In the genomic region with DNA sequence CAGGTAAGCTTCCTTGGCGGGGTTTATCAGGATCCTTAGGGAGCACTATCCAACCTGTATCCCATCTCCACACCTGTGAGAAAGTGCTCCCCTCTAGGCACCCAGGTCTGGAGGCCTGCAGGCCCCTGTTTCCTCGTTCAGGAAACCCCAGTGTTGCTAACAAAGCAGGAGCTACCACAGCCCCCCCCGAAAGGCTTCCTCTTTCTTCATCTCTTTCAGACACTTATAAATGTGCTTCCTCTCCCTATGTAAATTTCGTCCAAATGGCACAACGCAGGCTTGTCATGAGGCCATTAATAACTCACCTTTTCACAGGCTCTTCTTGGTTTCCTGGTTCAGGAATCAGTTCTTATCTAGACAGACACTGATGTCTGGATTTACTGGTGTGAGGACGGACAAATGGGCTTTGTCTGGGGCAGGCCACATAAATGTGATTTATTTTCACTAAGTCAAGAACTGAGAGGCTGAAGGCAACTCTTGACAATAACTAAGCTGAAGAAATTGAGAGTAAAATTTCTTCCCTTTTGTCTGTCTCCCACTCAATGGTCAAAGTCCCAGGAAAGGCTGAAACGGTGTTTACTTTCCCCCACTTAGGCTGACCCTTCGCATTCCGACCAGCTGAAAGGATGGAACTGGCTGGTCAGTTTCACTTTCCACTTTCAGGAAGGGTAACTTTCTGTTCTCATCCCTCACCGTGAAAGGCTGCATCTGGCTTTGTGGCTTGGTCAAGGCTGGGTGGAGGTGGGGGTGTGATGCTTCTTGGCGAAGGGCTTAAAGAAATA, we compare ENCODE assay signal across 9 cellular contexts. TPM values are rescaled to one million over a fixed set of nuclear protein-coding genes. Genes with fewer than 3 reads are reported as not detected.
DNase-seq lines count a peak whose midpoint lies in the region; ATAC-seq and TF ChIP-seq lines count a peak whose summit lies in the region.
"Had no signal": no experiment of that assay in that cellular context is flagged by ENCODE, and none has a peak within 500 bp of the region (broad histone marks: within the 10 kb centered on the region; RNA-seq: fewer than 3 reads in every experiment).

No MANE protein-coding gene starts in this region.

- H3K9me3 ChIP-seq in right atrium auricular region (no peaks in the 10 kb centered on the region), aorta (ENCODE audit: control insufficient read depth, low read length) (no peaks in the 10 kb centered on the region)

- H3K4me1 ChIP-seq in right atrium auricular region, result peaks cover 0 to 5% of the 10 kb centered on the region in 2 donors
- H3K4me1 ChIP-seq in aorta (ENCODE audit: control insufficient read depth in 1 of 2, insufficient read depth in 2 of 2, low read length in 2 of 2), result peaks cover 0 to 2% of the 10 kb centered on the region in 2 donors

- no peaks in the 10 kb centered on the region for H3K9me3 Mint-ChIP-seq in memory B cell

- H3K36me3 Mint-ChIP-seq in memory B cell, result peaks cover 18% of the 10 kb centered on the region

- peaks cover 66% of the 10 kb centered on the region for H3K4me1 Mint-ChIP-seq in memory B cell

- TF ChIP-seq CTCF in right atrium auricular region (IDR thresholded peaks at IDR 0.05) (no peak), astrocyte of the spinal cord (IDR thresholded peaks at IDR 0.05; ENCODE audit: low read depth, low read length) (no peak)

- H3K36me3 ChIP-seq in right atrium auricular region, result no peaks in the 10 kb centered on the region
- H3K36me3 ChIP-seq in aorta (ENCODE audit: control insufficient read depth in 1 of 2, insufficient read depth in 2 of 2, low read length in 1 of 2), result no peaks in the 10 kb centered on the region

- intact Hi-C loops in Right ventricle myocardium inferior (cut with DNase I), result no loop called here
- intact Hi-C loops in aorta (cut with DNase I), result no loop called here

- H3K27me3 Mint-ChIP-seq in memory B cell, result no peaks in the 10 kb centered on the region

- ATAC-seq in Right ventricle myocardium inferior (peak; percentile 73), memory B cell (ENCODE audit: low read depth) (peak; percentile 91), aorta (ENCODE audit: low FRiP score) (peak; percentile 48)

- H3K27me3 ChIP-seq in right atrium auricular region, result no peaks in the 10 kb centered on the region
- no peaks in the 10 kb centered on the region for H3K27me3 ChIP-seq in aorta (ENCODE audit: control insufficient read depth in 1 of 2, insufficient read depth in 2 of 2, low read length in 1 of 2)

- H3K4me3 Mint-ChIP-seq in memory B cell, result peak overlapping the region; percentile 85

- 33 to 38% methylated on average over 11 of the region's 11 CpGs for WGBS in aorta, 2 donors

- H3K4me3 ChIP-seq in right atrium auricular region (peak overlapping the region in 1 of 2 donors; percentile 8), astrocyte of the spinal cord (ENCODE audit: low read depth, low read length) (no peak overlapping the region), aorta (ENCODE audit: low read length in 2 of 2) (no peak overlapping the region)

- DNase-seq in Right ventricle myocardium inferior (ENCODE audit: missing footprints), result peak; percentile 77
- DNase-seq in right atrium auricular region (ENCODE audit: low spot score), result no peak
- DNase-seq in HT1080 (ENCODE audit: low read depth), result peak; percentile 17
- peak; percentile 79 for DNase-seq in astrocyte of the spinal cord (ENCODE audit: low read depth, low spot score)
- peak; percentile 55 to 67 for DNase-seq in memory B cell (ENCODE audit: low spot score in 2 of 2)
- peak in 1 of 2 donors; percentile 73 for DNase-seq in aorta
- DNase-seq in stimulated activated CD4-positive, alpha-beta T cell treated with anti-CD3 and anti-CD28 coated beads, Interleukin-2, amount 100 ng/mL, for 24 hours, result no peak
- no peak for DNase-seq in G401 (ENCODE audit: low spot score)

- H3K27ac ChIP-seq in right atrium auricular region (peak overlapping the region in 1 of 2 donors; percentile 29), aorta (ENCODE audit: low read depth in 1 of 2, low read length in 2 of 2) (no peak overlapping the region)
- H3K27ac ChIP-seq: C4-2B had no signal

- in situ Hi-C loops in astrocyte of the spinal cord (cut with HindIII; ENCODE audit: low sequenced_read_pairs), result no loop called here
- in situ Hi-C loops in G401 (cut with HindIII; ENCODE audit: low sequenced_read_pairs), result no loop called here

- H3K27ac Mint-ChIP-seq in memory B cell, result peak overlapping the region; percentile 97

RNA-seq across cellular contexts. Expression of a gene that starts 46.8 kb away (rescaled TPM):
- total RNA-seq in Right ventricle myocardium inferior (7.6 TPM), right atrium auricular region (10 to 100 TPM in 1 of 2 donors, 1 to 10 TPM in 1; 3.1 to 11.2 TPM), aorta (10 to 100 TPM; 10.1 to 23.4 TPM)
- total RNA-seq in HT1080 (2014; rRNA removed; shearing (Covaris generic)), result 3.0 TPM in 2 replicates
- 1.7 and 1.9 TPM in 2 replicates for polyA plus RNA-seq in HT1080 (2015; cell fraction: cytosol; rRNA removed)
- polyA plus RNA-seq in HT1080 (2015; cell fraction: nucleus; rRNA removed), result 1.5 and 1.9 TPM in 2 replicates
- polyA plus RNA-seq in aorta, result 10 to 100 TPM in 1 of 2 donors, 1 to 10 TPM in 1; 1.9 to 13.8 TPM
- 0.51 and 0.62 TPM in 2 replicates for total RNA-seq in G401 (2014; rRNA removed; shearing (Covaris generic))

Comparison
In these comparisons a context has a peak if more than half of its experiments do, and no peak if none do; other contexts are left out.
1. DNase-seq: peak in Right ventricle myocardium inferior (single experiment), HT1080 (single experiment), astrocyte of the spinal cord (single experiment) and memory B cell (2 of 2); none in right atrium auricular region (single experiment), stimulated activated CD4-positive, alpha-beta T cell treated with anti-CD3 and anti-CD28 coated beads, Interleukin-2, amount 100 ng/mL, for 24 hours (0 of 2) and G401 (single experiment).
2. Peak in every context shown above with its lines, with median percentiles within 50 percentile points of each other: ATAC-seq.